8 cellular contexts compared by ENCODE assay signal in the genomic region with DNA sequence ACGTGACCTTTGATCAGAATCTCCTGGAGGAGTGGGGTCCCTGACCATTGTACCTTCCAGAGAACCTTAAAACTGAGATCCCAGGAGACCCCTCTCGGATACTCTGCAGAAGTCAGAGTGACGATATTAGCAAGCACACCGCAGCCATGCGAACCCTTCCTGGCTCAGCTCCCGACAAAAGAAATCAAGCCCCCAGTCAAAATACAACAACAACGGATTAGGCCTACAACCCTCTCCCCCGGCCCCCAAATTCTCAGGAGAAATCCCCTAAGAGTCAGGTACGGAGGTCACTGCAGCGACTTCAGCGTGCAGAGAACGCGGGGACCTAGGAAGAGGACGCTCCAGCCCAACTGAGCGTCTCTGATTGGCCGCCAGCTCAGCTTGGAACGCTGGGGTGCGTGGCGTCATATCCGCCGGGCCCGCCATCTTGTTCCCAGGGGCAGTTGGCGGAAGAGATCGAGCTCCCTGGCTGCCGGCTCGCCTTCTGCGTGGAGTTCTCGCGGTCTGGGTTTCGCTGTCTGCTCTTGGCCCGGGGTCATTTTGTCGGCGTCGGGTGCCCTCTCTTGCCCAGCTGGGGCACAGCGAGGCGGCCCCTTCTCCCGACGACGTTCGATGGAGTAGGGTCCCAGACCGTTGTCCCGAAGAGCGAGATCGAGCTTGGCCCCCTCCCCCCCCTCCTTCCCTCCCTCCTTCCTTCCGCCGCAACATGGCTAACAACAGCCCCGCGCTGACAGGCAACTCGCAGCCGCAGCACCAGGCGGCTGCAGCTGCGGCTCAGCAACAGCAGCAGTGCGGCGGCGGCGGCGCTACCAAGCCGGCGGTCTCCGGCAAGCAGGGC. TPM values are rescaled to one million over a fixed set of nuclear protein-coding genes. Genes with fewer than 3 reads are reported as not detected.
DNase-seq lines count a peak whose midpoint lies in the region; ATAC-seq and TF ChIP-seq lines count a peak whose summit lies in the region.

A gene with protein sequence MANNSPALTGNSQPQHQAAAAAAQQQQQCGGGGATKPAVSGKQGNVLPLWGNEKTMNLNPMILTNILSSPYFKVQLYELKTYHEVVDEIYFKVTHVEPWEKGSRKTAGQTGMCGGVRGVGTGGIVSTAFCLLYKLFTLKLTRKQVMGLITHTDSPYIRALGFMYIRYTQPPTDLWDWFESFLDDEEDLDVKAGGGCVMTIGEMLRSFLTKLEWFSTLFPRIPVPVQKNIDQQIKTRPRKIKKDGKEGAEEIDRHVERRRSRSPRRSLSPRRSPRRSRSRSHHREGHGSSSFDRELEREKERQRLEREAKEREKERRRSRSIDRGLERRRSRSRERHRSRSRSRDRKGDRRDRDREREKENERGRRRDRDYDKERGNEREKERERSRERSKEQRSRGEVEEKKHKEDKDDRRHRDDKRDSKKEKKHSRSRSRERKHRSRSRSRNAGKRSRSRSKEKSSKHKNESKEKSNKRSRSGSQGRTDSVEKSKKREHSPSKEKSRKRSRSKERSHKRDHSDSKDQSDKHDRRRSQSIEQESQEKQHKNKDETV (plus strand): TSS at position 425 of the 838 bp plus-strand sequence. CDS start 282 bp downstream, at position 707.

- peak; percentile 32; the same call in 1 of the 2 replicates for TF ChIP-seq EP300 in Ishikawa (IDR thresholded peaks at IDR 0.05; ENCODE audit: borderline replicate concordance)

- H3K36me3 ChIP-seq in muscle layer of duodenum (ENCODE audit: control insufficient read depth in 1 of 2, insufficient read depth in 2 of 2, low read length in 2 of 2) = peaks cover 14 to 17% of the 10 kb centered on the region in 2 donors

- peaks cover 16 to 30% of the 10 kb centered on the region in 2 donors for H3K4me1 ChIP-seq in muscle layer of duodenum (ENCODE audit: control insufficient read depth in 1 of 2, insufficient read depth in 2 of 2, low read length in 2 of 2)

- peak; percentile 89 for DNase-seq in DMS153 (lab: John Stamatoyannopoulos, UW)
- DNase-seq in activated T-cell treated with anti-CD3 and anti-CD28 coated beads, Interleukin-2, amount 50 U/mL, for 4 hours = peak; percentile 90
- DNase-seq in stimulated activated CD8-positive, alpha-beta memory T cell treated with anti-CD3 and anti-CD28 coated beads, Interleukin-7, amount 100 ng/mL, for 4 hours (ENCODE audit: low read depth in 2 of 2) = peak; percentile 91 to 93

- H3K4me3 Mint-ChIP-seq in activated T-cell treated with anti-CD3 and anti-CD28 coated beads, Interleukin-2, amount 50 U/mL, for 4 hours = peak within 1 kb of the TSS; percentile 98

- peaks cover 16% of the 10 kb centered on the region for H3K36me3 Mint-ChIP-seq in activated T-cell treated with anti-CD3 and anti-CD28 coated beads, Interleukin-2, amount 50 U/mL, for 4 hours (ENCODE audit: insufficient read depth)

- TF ChIP-seq RAD21 in Ishikawa (IDR thresholded peaks at IDR 0.05; ENCODE audit: low read depth) = no peak

- ATAC-seq in GM21576 (IDR thresholded peaks at IDR 0.05; ENCODE audit: unreplicated experiment) = peak; percentile 92
- ATAC-seq in activated T-cell treated with anti-CD3 and anti-CD28 coated beads, Interleukin-2, amount 50 U/mL, for 4 hours = peak; percentile 91 to 94
- peak; percentile 97 for ATAC-seq in esophagus mucosa

- peak within 1 kb of the TSS; percentile 97 for H3K27ac ChIP-seq in muscle layer of duodenum (ENCODE audit: low read length)

- H3K9me3 ChIP-seq in muscle layer of duodenum (ENCODE audit: control insufficient read depth in 1 of 2, low read length in 2 of 2) = no peaks in the 10 kb centered on the region

- no peaks in the 10 kb centered on the region for H3K27me3 Mint-ChIP-seq in activated T-cell treated with anti-CD3 and anti-CD28 coated beads, Interleukin-2, amount 50 U/mL, for 4 hours (ENCODE audit: low read depth)

- peaks cover 36% of the 10 kb centered on the region for H3K4me1 Mint-ChIP-seq in activated T-cell treated with anti-CD3 and anti-CD28 coated beads, Interleukin-2, amount 50 U/mL, for 4 hours (ENCODE audit: low read depth)

- H3K27me3 ChIP-seq in muscle layer of duodenum (ENCODE audit: low read depth, low read length) = no peaks in the 10 kb centered on the region

- no peaks in the 10 kb centered on the region for H3K9me3 Mint-ChIP-seq in activated T-cell treated with anti-CD3 and anti-CD28 coated beads, Interleukin-2, amount 50 U/mL, for 4 hours

- peak within 1 kb of the TSS; percentile 94 to 96 for H3K4me3 ChIP-seq in muscle layer of duodenum (ENCODE audit: low read depth in 1 of 2, low read length in 2 of 2)

TF ChIP-seq in Ishikawa, 13 proteins besides CTCF, POLR2A, EP300 and RAD21 (continues in another document):
- TF ChIP-seq, protein P1, sequence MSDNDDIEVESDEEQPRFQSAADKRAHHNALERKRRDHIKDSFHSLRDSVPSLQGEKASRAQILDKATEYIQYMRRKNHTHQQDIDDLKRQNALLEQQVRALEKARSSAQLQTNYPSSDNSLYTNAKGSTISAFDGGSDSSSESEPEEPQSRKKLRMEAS (IDR thresholded peaks at IDR 0.05) = peak; percentile 86
- TF ChIP-seq YY1 (IDR thresholded peaks at IDR 0.05; ENCODE audit: low read depth) (peak; percentile 95), NFIC (IDR thresholded peaks at IDR 0.05) (no peak), TEAD4 (IDR thresholded peaks at IDR 0.05) (no peak; the same call in 1 of the 2 replicates), TAF1 (IDR thresholded peaks at IDR 0.05; ENCODE audit: low read depth) (peak; percentile 88)
- TF ChIP-seq, protein P2, sequence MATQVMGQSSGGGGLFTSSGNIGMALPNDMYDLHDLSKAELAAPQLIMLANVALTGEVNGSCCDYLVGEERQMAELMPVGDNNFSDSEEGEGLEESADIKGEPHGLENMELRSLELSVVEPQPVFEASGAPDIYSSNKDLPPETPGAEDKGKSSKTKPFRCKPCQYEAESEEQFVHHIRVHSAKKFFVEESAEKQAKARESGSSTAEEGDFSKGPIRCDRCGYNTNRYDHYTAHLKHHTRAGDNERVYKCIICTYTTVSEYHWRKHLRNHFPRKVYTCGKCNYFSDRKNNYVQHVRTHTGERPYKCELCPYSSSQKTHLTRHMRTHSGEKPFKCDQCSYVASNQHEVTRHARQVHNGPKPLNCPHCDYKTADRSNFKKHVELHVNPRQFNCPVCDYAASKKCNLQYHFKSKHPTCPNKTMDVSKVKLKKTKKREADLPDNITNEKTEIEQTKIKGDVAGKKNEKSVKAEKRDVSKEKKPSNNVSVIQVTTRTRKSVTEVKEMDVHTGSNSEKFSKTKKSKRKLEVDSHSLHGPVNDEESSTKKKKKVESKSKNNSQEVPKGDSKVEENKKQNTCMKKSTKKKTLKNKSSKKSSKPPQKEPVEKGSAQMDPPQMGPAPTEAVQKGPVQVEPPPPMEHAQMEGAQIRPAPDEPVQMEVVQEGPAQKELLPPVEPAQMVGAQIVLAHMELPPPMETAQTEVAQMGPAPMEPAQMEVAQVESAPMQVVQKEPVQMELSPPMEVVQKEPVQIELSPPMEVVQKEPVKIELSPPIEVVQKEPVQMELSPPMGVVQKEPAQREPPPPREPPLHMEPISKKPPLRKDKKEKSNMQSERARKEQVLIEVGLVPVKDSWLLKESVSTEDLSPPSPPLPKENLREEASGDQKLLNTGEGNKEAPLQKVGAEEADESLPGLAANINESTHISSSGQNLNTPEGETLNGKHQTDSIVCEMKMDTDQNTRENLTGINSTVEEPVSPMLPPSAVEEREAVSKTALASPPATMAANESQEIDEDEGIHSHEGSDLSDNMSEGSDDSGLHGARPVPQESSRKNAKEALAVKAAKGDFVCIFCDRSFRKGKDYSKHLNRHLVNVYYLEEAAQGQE (IDR thresholded peaks at IDR 0.05; ENCODE audit: low read depth) = 0 out of 2 replicates have a peak, but pooled peaks have one; percentile 11

TF ChIP-seq in PFSK-1, 5 proteins besides CTCF, POLR2A, EP300 and RAD21:
- TF ChIP-seq TAF1 (IDR thresholded peaks at IDR 0.05; ENCODE audit: borderline replicate concordance, insufficient read depth, low read length) (peak; percentile 86; the same call in 1 of the 2 replicates), FOXP2 (optimal IDR thresholded peaks at IDR 0.05; ENCODE audit: borderline replicate concordance, extremely low read depth, extremely low read length, insufficient read depth) (no peak), SIN3A (IDR thresholded peaks at IDR 0.05; ENCODE audit: borderline replicate concordance, insufficient read depth, low read length) (peak; percentile 16; the same call in 1 of the 2 replicates), POLR2AphosphoS5 (IDR thresholded peaks at IDR 0.05; ENCODE audit: low read depth, low read length) (peak; percentile 98)
- TF ChIP-seq, protein P2 (IDR thresholded peaks at IDR 0.05; ENCODE audit: insufficient read depth in 1 of 2, low read depth in 2 of 2, low read length in 2 of 2) = peak in 1 of 2 experiments; percentile 30; a peak in 1 of 4 replicates

RNA-seq across cellular contexts. Expression of the gene that starts here (rescaled TPM):
- polyA plus RNA-seq in PFSK-1 (2012; ENCODE audit: insufficient read length, low read depth) = 28.7 TPM
- 10 to 100 TPM; 68.9 to 76.7 (median 76.6) TPM for total RNA-seq in activated T-cell treated with anti-CD3 and anti-CD28 coated beads, Interleukin-2, amount 50 U/mL, for 4 hours
- 16.0 TPM for total RNA-seq in esophagus mucosa

Comparison
In these comparisons a context has a peak if more than half of its experiments do, and no peak if none do; other contexts are left out.
1. Peak in every context shown above with its lines: DNase-seq, ATAC-seq, H3K4me3 ChIP-seq and H3K27ac ChIP-seq.